19 cellular contexts compared by ENCODE assay signal in genomic region chr6:56241106-56241812, GRCh38. TPM values are rescaled to one million over a fixed set of nuclear protein-coding genes. Genes with fewer than 3 reads are reported as not detected.
DNase-seq lines count a peak whose midpoint lies in the region; ATAC-seq and TF ChIP-seq lines count a peak whose summit lies in the region.
"Had no signal": no experiment of that assay in that cellular context is flagged by ENCODE, and none has a peak within 500 bp of the region (broad histone marks: within the 10 kb centered on the region; RNA-seq: fewer than 3 reads in every experiment).

No MANE protein-coding gene starts in this region.

- H3K36me3 ChIP-seq in vagina (no peaks in the 10 kb centered on the region), BE2C (no peaks in the 10 kb centered on the region)
- H3K36me3 ChIP-seq: left ventricle myocardium inferior had no signal

- no peaks in the 10 kb centered on the region for H3K27me3 ChIP-seq in vagina
- H3K27me3 ChIP-seq in BE2C = no peaks in the 10 kb centered on the region

- H3K4me1 ChIP-seq in vagina (peaks cover 91% of the 10 kb centered on the region), BE2C (no peaks in the 10 kb centered on the region)
- H3K4me1 ChIP-seq: psoas muscle had no signal

- intact Hi-C loops in left colon (cut with DNase I, micrococcal nuclease) = no loop called here
- intact Hi-C loops in vagina (cut with DNase I) = no loop called here

- H3K4me3 ChIP-seq in vagina = no peak overlapping the region
- H3K4me3 ChIP-seq in BE2C (ENCODE audit: low read depth, low read length) = no peak overlapping the region
- H3K4me3 ChIP-seq: left ventricle myocardium inferior, psoas muscle had no signal

- H3K9me3 ChIP-seq in vagina = no peaks in the 10 kb centered on the region
- no peaks in the 10 kb centered on the region for H3K9me3 ChIP-seq in BE2C
- H3K9me3 ChIP-seq: left ventricle myocardium inferior, psoas muscle had no signal

- TF ChIP-seq CTCF in vagina (IDR thresholded peaks at IDR 0.05) = no peak
- no peak for TF ChIP-seq CTCF in BE2C (IDR thresholded peaks at IDR 0.05; ENCODE audit: low read depth, low read length)

- ATAC-seq in left colon = peak; percentile 23
- no peak for ATAC-seq in HG03354 (IDR thresholded peaks at IDR 0.05; ENCODE audit: poor library complexity, severe bottlenecking, unreplicated experiment)
- no peak for ATAC-seq in HG02870 (IDR thresholded peaks at IDR 0.05; ENCODE audit: unreplicated experiment)
- ATAC-seq: activated CD4-positive, alpha-beta T cell treated with anti-CD3 and anti-CD28 coated beads for 36 hours had no signal

- peak overlapping the region; percentile 66 for H3K27ac ChIP-seq in vagina
- H3K27ac ChIP-seq: 22Rv1, KMS-11, psoas muscle had no signal

- DNase-seq in DMS153 (lab: John Stamatoyannopoulos, UW) (peak; percentile 12), DMS153 treated with DMSO at 0.1 percent for 48 hours (lab: John Stamatoyannopoulos, UW; ENCODE audit: unreplicated experiment) (no peak), NCI-H748 treated with DMSO at 0.1 percent for 48 hours (lab: John Stamatoyannopoulos, UW) (peak; percentile 55), left colon (no peak), vagina (ENCODE audit: extremely low spot score in 2 of 2) (no peak), BE2C (no peak)
- DNase-seq: activated CD4-positive, alpha-beta T cell treated with anti-CD3 and anti-CD28 coated beads for 36 hours; C1 segment of cervical spinal cord; effector memory CD4-positive, alpha-beta T cell; left ventricle myocardium inferior; naive B cell; NCI-H1436 treated with DMSO at 0.1 percent for 48 hours; psoas muscle; SIG-M5; T-helper 9 cell had no signal

- no peak for TF ChIP-seq POLR2A in vagina (IDR thresholded peaks at IDR 0.05)

RNA-seq across cellular contexts. Expression of gene COL21A1, which starts 6.1 kb away (rescaled TPM):
- total RNA-seq in left colon (1 to 10 TPM in 1 of 2 donors, under 1 TPM in 1; 0.55 to 2.8 TPM), vagina (16.7 TPM)
- polyA plus RNA-seq in BE2C (2012; ENCODE audit: insufficient read depth, insufficient read length, low read depth) = 3.7 TPM
- total RNA-seq: activated CD4-positive, alpha-beta T cell treated with anti-CD3 and anti-CD28 coated beads for 36 hours had no signal

Comparison
In these comparisons a context has a peak if more than half of its experiments do, and no peak if none do; other contexts are left out.
1. DNase-seq: peak in DMS153 (single experiment) and NCI-H748 treated with DMSO at 0.1 percent for 48 hours (single experiment); none in DMS153 treated with DMSO at 0.1 percent for 48 hours (single experiment), left colon (0 of 2), vagina (0 of 2) and BE2C (single experiment).